ENCODE assay signal across 28 cellular contexts in genomic region chr5:26740182-26740581, GRCh38.
"Had no signal": no experiment of that assay in that cellular context is flagged by ENCODE, and none has a peak within 500 bp of the region (broad histone marks: within the 10 kb centered on the region; RNA-seq: fewer than 3 reads in every experiment).

No MANE protein-coding gene starts in this region.

- ATAC-seq: stimulated activated effector memory CD8-positive, alpha-beta T cell treated with anti-CD3 and anti-CD28 coated beads, Interleukin-12 subunit alpha, Interleukin-12 subunit beta, amount 100 ng/mL, for 72 hours; stimulated activated memory B cell treated with anti-CD40 and anti-IgM and Interleukin-4, amounts not matched to agents 10 μg/mL and 1 μg/mL and 100 μg/mL, for 72 hours; stimulated activated naive B cell treated with anti-CD40 and anti-IgM and Interleukin-4, amounts not matched to agents 10 μg/mL and 1 μg/mL and 100 μg/mL, for 72 hours; stimulated activated naive CD8-positive, alpha-beta T cell treated with anti-CD3 and anti-CD28 coated beads, Interleukin-15, amount 100 ng/mL, for 72 hours; stimulated activated naive CD8-positive, alpha-beta T cell treated with anti-CD3 and anti-CD28 coated beads, Interleukin-15, Interleukin-2, amounts not matched to agents 100 U/mL and 50 U/mL, for 24 hours; upper lobe of right lung had no signal

- H3K36me3 ChIP-seq: stomach, suprapubic skin, thoracic aorta, thyroid gland, tibial artery, tibial nerve, transverse colon, upper lobe of left lung, upper lobe of right lung, uterus, vagina had no signal

- H3K4me1 Mint-ChIP-seq: stimulated activated effector memory CD8-positive, alpha-beta T cell treated with anti-CD3 and anti-CD28 coated beads, Interleukin-12 subunit alpha, Interleukin-12 subunit beta, amount 100 ng/mL, for 72 hours; stimulated activated memory B cell treated with anti-CD40 and anti-IgM and Interleukin-4, amounts not matched to agents 10 μg/mL and 1 μg/mL and 100 μg/mL, for 72 hours; stimulated activated naive B cell treated with anti-CD40 and anti-IgM and Interleukin-4, amounts not matched to agents 10 μg/mL and 1 μg/mL and 100 μg/mL, for 72 hours; stimulated activated naive CD8-positive, alpha-beta T cell treated with anti-CD3 and anti-CD28 coated beads, Interleukin-15, amount 100 ng/mL, for 72 hours had no signal

- H3K9me3 Mint-ChIP-seq: stimulated activated memory B cell treated with anti-CD40 and anti-IgM and Interleukin-4, amounts not matched to agents 10 μg/mL and 1 μg/mL and 100 μg/mL, for 72 hours; stimulated activated naive CD8-positive, alpha-beta T cell treated with anti-CD3 and anti-CD28 coated beads, Interleukin-15, amount 100 ng/mL, for 72 hours; type B pancreatic cell had no signal

- H3K4me1 ChIP-seq: stomach, suprapubic skin, testis, thyroid gland, tibial artery, tibial nerve, transverse colon, upper lobe of left lung, upper lobe of right lung, uterus, vagina had no signal

- H3K27ac ChIP-seq: stomach, suprapubic skin, testis, thoracic aorta, thyroid gland, tibial artery, tibial nerve, transverse colon, upper lobe of left lung, upper lobe of right lung, uterus, vagina had no signal

- H3K4me3 Mint-ChIP-seq: stimulated activated effector memory CD8-positive, alpha-beta T cell treated with anti-CD3 and anti-CD28 coated beads, Interleukin-12 subunit alpha, Interleukin-12 subunit beta, amount 100 ng/mL, for 72 hours; stimulated activated memory B cell treated with anti-CD40 and anti-IgM and Interleukin-4, amounts not matched to agents 10 μg/mL and 1 μg/mL and 100 μg/mL, for 72 hours; stimulated activated naive B cell treated with anti-CD40 and anti-IgM and Interleukin-4, amounts not matched to agents 10 μg/mL and 1 μg/mL and 100 μg/mL, for 72 hours; stimulated activated naive CD8-positive, alpha-beta T cell treated with anti-CD3 and anti-CD28 coated beads, Interleukin-15, amount 100 ng/mL, for 72 hours; stimulated activated naive CD8-positive, alpha-beta T cell treated with anti-CD3 and anti-CD28 coated beads, Interleukin-15, Interleukin-2, amounts not matched to agents 100 ng/mL and 50 ng/mL, for 24 hours; type B pancreatic cell had no signal

- H3K27me3 ChIP-seq: stomach, suprapubic skin, testis, thyroid gland, tibial artery, tibial nerve, transverse colon, upper lobe of left lung, upper lobe of right lung, uterus, vagina had no signal

- H3K36me3 Mint-ChIP-seq: stimulated activated effector memory CD8-positive, alpha-beta T cell treated with anti-CD3 and anti-CD28 coated beads, Interleukin-12 subunit alpha, Interleukin-12 subunit beta, amount 100 ng/mL, for 72 hours; stimulated activated memory B cell treated with anti-CD40 and anti-IgM and Interleukin-4, amounts not matched to agents 10 μg/mL and 1 μg/mL and 100 μg/mL, for 72 hours; stimulated activated naive B cell treated with anti-CD40 and anti-IgM and Interleukin-4, amounts not matched to agents 10 μg/mL and 1 μg/mL and 100 μg/mL, for 72 hours; type B pancreatic cell had no signal

- H3K9me3 ChIP-seq: testis, thoracic aorta, thyroid gland, tibial artery, tibial nerve, transverse colon, upper lobe of left lung, upper lobe of right lung, uterus, vagina had no signal

- H3K4me3 ChIP-seq: stomach, suprapubic skin, testis, thoracic aorta, thyroid gland, tibial artery, tibial nerve, transverse colon, upper lobe of left lung, upper lobe of right lung, uterus, vagina had no signal

- DNase-seq: stimulated activated CD4-positive, alpha-beta T cell treated with anti-CD3 and anti-CD28 coated beads, Interleukin-2, amount 100 ng/mL, for 48 hours; stimulated activated CD4-positive, alpha-beta T cell treated with anti-CD3 and anti-CD28 coated beads, Interleukin-4, amount 100 ng/mL, for 1 hour; stimulated activated CD4-positive, alpha-beta T cell treated with anti-CD3 and anti-CD28 coated beads, Interleukin-4, amount 100 ng/mL, for 24 hours; stimulated activated CD4-positive, alpha-beta T cell treated with anti-CD3 and anti-CD28 coated beads, Interleukin-4, amount 100 ng/mL, for 4 hours; stimulated activated CD8-positive, alpha-beta memory T cell treated with anti-CD3 and anti-CD28 coated beads, Interleukin-4, amount 100 ng/mL, for 48 hours; stimulated activated naive B cell treated with anti-CD40 and anti-IgM and Interleukin-4, amounts not matched to agents 10 μg/mL and 1 μg/mL and 100 μg/mL, for 72 hours; stimulated activated naive CD4-positive, alpha-beta T cell; stimulated activated naive CD4-positive, alpha-beta T cell treated with Interleukin-2 at 50 U/mL for 16 hours; stimulated activated naive CD8-positive, alpha-beta T cell treated with anti-CD3 and anti-CD28 coated beads, Interleukin-15, amount 100 ng/mL, for 72 hours; stimulated activated naive CD8-positive, alpha-beta T cell treated with anti-CD3 and anti-CD28 coated beads, Interleukin-15, Interleukin-2, amounts not matched to agents 100 U/mL and 50 U/mL, for 24 hours; stomach; substantia nigra; testis; thyroid gland; tibial artery; transverse colon; trophoblast cell; upper lobe of right lung; uterus had no signal

- H3K27ac Mint-ChIP-seq: stimulated activated effector memory CD8-positive, alpha-beta T cell treated with anti-CD3 and anti-CD28 coated beads, Interleukin-12 subunit alpha, Interleukin-12 subunit beta, amount 100 ng/mL, for 72 hours; stimulated activated memory B cell treated with anti-CD40 and anti-IgM and Interleukin-4, amounts not matched to agents 10 μg/mL and 1 μg/mL and 100 μg/mL, for 72 hours; stimulated activated naive B cell treated with anti-CD40 and anti-IgM and Interleukin-4, amounts not matched to agents 10 μg/mL and 1 μg/mL and 100 μg/mL, for 72 hours; stimulated activated naive CD8-positive, alpha-beta T cell treated with anti-CD3 and anti-CD28 coated beads, Interleukin-15, amount 100 ng/mL, for 72 hours; stimulated activated naive CD8-positive, alpha-beta T cell treated with anti-CD3 and anti-CD28 coated beads, Interleukin-15, Interleukin-2, amounts not matched to agents 100 ng/mL and 50 ng/mL, for 24 hours; type B pancreatic cell had no signal

- H3K27me3 Mint-ChIP-seq: stimulated activated memory B cell treated with anti-CD40 and anti-IgM and Interleukin-4, amounts not matched to agents 10 μg/mL and 1 μg/mL and 100 μg/mL, for 72 hours; stimulated activated naive B cell treated with anti-CD40 and anti-IgM and Interleukin-4, amounts not matched to agents 10 μg/mL and 1 μg/mL and 100 μg/mL, for 72 hours; stimulated activated naive CD8-positive, alpha-beta T cell treated with anti-CD3 and anti-CD28 coated beads, Interleukin-15, amount 100 ng/mL, for 72 hours; stimulated activated naive CD8-positive, alpha-beta T cell treated with anti-CD3 and anti-CD28 coated beads, Interleukin-15, Interleukin-2, amounts not matched to agents 100 ng/mL and 50 ng/mL, for 24 hours; type B pancreatic cell had no signal
